ENCODE assay signal across 8 cellular contexts in the genomic region with DNA sequence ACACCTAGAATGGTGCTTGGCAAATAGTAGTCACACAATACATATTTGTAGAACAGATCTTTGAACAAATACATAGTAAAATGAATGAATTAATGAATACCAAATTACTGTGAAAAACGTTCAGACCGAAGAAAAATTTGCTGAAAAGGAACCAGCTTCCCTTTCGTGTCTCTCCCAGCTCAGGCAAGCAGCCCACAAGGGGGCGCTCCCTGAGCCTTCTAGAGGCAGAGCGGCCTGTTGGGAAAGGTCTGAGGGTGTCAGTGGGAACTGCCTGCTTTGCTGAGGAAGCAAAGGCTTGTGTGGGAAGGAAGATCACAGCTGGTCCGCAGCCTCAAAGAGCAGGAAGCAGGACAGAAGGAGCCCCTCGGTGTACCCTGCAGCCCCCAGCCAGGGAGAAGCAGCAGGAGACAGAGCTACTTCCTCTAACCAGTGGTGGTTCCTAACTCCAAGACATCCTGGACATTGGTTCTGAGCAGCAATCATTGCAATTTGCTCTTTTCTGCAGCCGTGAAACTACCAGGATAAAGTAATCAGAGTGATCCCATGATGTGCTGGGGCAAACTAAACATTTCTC.
A peak's percentile ranks its signal among the peaks of the same experiment; 100 is the strongest.
DNase-seq lines count a peak whose midpoint lies in the region; ATAC-seq and TF ChIP-seq lines count a peak whose summit lies in the region.

No MANE protein-coding gene starts in this region.

- H2AFZ ChIP-seq in PC-9 (no peak overlapping the region), fibroblast of lung (ENCODE audit: low read length) (no peak overlapping the region)

- H3F3A ChIP-seq in PC-9 (ENCODE audit: insufficient read depth, low read depth) = no peaks in the 10 kb centered on the region

- TF ChIP-seq CTCF in PC-9 (conservative IDR thresholded peaks at IDR 0.05) = peak; percentile 56
- TF ChIP-seq CTCF in fibroblast of lung (conservative IDR thresholded peaks at IDR 0.05 in 1 of 2, IDR thresholded peaks at IDR 0.05 in 1 of 2; ENCODE audit: low read depth in 1 of 2, low read length in 2 of 2) = peak; percentile 49 to 57
- TF ChIP-seq CTCF in coronary artery (IDR thresholded peaks at IDR 0.05) = no peak

- H3K4me2 ChIP-seq in PC-9 = no peak overlapping the region
- no peak overlapping the region for H3K4me2 ChIP-seq in fibroblast of lung (ENCODE audit: extremely low read depth, insufficient read depth, low read length)

- H3K9me2 ChIP-seq in PC-9 (ENCODE audit: insufficient read depth) = no peaks in the 10 kb centered on the region

- no peaks in the 10 kb centered on the region for H3K27me3 Mint-ChIP-seq in activated CD8-positive, alpha-beta memory T cell treated with anti-CD3 and anti-CD28 coated beads, Interleukin-2, amount 10 ng/mL, durations not matched to agents 7 days and 5 days

- H3K27ac ChIP-seq in PC-9 (no peak overlapping the region), fibroblast of lung (ENCODE audit: insufficient read depth, low read length) (no peak overlapping the region), substantia nigra (ENCODE audit: low read depth, low read length, poor library complexity, severe bottlenecking) (no peak overlapping the region), coronary artery (no peak overlapping the region)

- POLR2A ChIA-PET in PC-9 (lab: Charles Lee; ENCODE audit: unreplicated experiment) = no interaction called here

- H3K4me1 ChIP-seq in PC-9 (replicated peaks; ENCODE audit: insufficient read depth) (peaks cover 31% of the 10 kb centered on the region), fibroblast of lung (ENCODE audit: control insufficient read depth, extremely low read depth, insufficient read depth, low read length) (no peaks in the 10 kb centered on the region)

- no peaks in the 10 kb centered on the region for H3K4me1 Mint-ChIP-seq in activated CD8-positive, alpha-beta memory T cell treated with anti-CD3 and anti-CD28 coated beads, Interleukin-2, amount 10 ng/mL, durations not matched to agents 7 days and 5 days

- no peak overlapping the region for H3K4me3 Mint-ChIP-seq in activated CD8-positive, alpha-beta memory T cell treated with anti-CD3 and anti-CD28 coated beads, Interleukin-2, amount 10 ng/mL, durations not matched to agents 7 days and 5 days

- no TSS peak for BruUV-seq in PC-9 (replicated peaks; lab: Mats Ljungman, UMichigan)

- CTCF ChIA-PET in activated CD8-positive, alpha-beta memory T cell treated with anti-CD3 and anti-CD28 coated beads, Interleukin-2, amount 10 ng/mL, durations not matched to agents 7 days and 5 days (lab: Charles Lee) = no interaction called here
- CTCF ChIA-PET in PC-9 (lab: Charles Lee) = interaction anchor here (0.7 kb wide), 1 partner anchor 64 kb away, joined by 3 read pairs; no protein-coding TSS in a partner anchor

- H3K4me3 ChIP-seq in PC-9 (no peak overlapping the region), fibroblast of lung (replicated peaks in 1 of 4; ENCODE audit: control extremely low read depth in 1 of 4, insufficient read depth in 1 of 4, low read depth in 3 of 4, low read length in 4 of 4) (no peak overlapping the region), coronary artery (no peak overlapping the region)

- no peaks in the 10 kb centered on the region for H3K36me3 Mint-ChIP-seq in activated CD8-positive, alpha-beta memory T cell treated with anti-CD3 and anti-CD28 coated beads, Interleukin-2, amount 10 ng/mL, durations not matched to agents 7 days and 5 days

- H4K20me1 ChIP-seq in PC-9 (ENCODE audit: insufficient read depth) (no peaks in the 10 kb centered on the region), fibroblast of lung (ENCODE audit: control insufficient read depth, extremely low read depth, insufficient read depth, low read length) (no peaks in the 10 kb centered on the region)

- no peak for ATAC-seq in activated CD8-positive, alpha-beta memory T cell treated with anti-CD3 and anti-CD28 coated beads, Interleukin-2, amount 10 ng/mL, durations not matched to agents 7 days and 5 days
- ATAC-seq in HG03025 (IDR thresholded peaks at IDR 0.05; ENCODE audit: low FRiP score, unreplicated experiment) = no peak

- H3K79me2 ChIP-seq in PC-9 (ENCODE audit: low read depth) = no peaks in the 10 kb centered on the region
- H3K79me2 ChIP-seq in fibroblast of lung (ENCODE audit: control insufficient read depth, insufficient read depth, low read length) = no peaks in the 10 kb centered on the region

- H3K27ac Mint-ChIP-seq in activated CD8-positive, alpha-beta memory T cell treated with anti-CD3 and anti-CD28 coated beads, Interleukin-2, amount 10 ng/mL, durations not matched to agents 7 days and 5 days = no peak overlapping the region

- H3K9ac ChIP-seq in fibroblast of lung (ENCODE audit: insufficient read depth, low read length) = no peak overlapping the region

- H3K36me3 ChIP-seq in PC-9 (ENCODE audit: low read depth) (no peaks in the 10 kb centered on the region), fibroblast of lung (ENCODE audit: control insufficient read depth, insufficient read depth, low read length) (no peaks in the 10 kb centered on the region)

- intact Hi-C loops in PC-9 (cut with micrococcal nuclease; ENCODE audit: unreplicated experiment) = loop anchor here (10.0 kb wide), 1 partner anchor 54 kb away; no protein-coding TSS in a partner anchor

- no peaks in the 10 kb centered on the region for H3K9me3 Mint-ChIP-seq in activated CD8-positive, alpha-beta memory T cell treated with anti-CD3 and anti-CD28 coated beads, Interleukin-2, amount 10 ng/mL, durations not matched to agents 7 days and 5 days (ENCODE audit: low read depth)

- DNase-seq in activated CD8-positive, alpha-beta memory T cell treated with anti-CD3 and anti-CD28 coated beads, Interleukin-2, amount 50 U/mL, for 48 hours = peak; percentile 76
- DNase-seq in activated CD8-positive, alpha-beta memory T cell treated with anti-CD3 and anti-CD28 coated beads, Interleukin-2, amount 10 ng/mL, durations not matched to agents 7 days and 5 days = no peak
- DNase-seq in PC-9 (peak in 1 of 2 experiments; percentile 33), fibroblast of lung (ENCODE audit: low read depth in 2 of 2) (peak in 1 of 2 donors; percentile 58), substantia nigra (lab: John Stamatoyannopoulos, UW) (peak in 28 of 49 donors; percentile 2 to 63 (median 26)), NCI-H1417 treated with DMSO at 0.1 percent for 48 hours (lab: John Stamatoyannopoulos, UW) (no peak), coronary artery (ENCODE audit: low spot score) (no peak)

- no peaks in the 10 kb centered on the region for H3K27me3 ChIP-seq in PC-9 (ENCODE audit: insufficient read depth, low read depth)
- H3K27me3 ChIP-seq in fibroblast of lung (ENCODE audit: control insufficient read depth, insufficient read depth, low read length) = no peaks in the 10 kb centered on the region

- H3K9me3 ChIP-seq in PC-9 (ENCODE audit: insufficient read depth, low read depth) (no peaks in the 10 kb centered on the region), fibroblast of lung (ENCODE audit: control insufficient read depth, insufficient read depth, low read depth, low read length) (no peaks in the 10 kb centered on the region)

Comparison
In these comparisons a context has a peak if more than half of its experiments do, and no peak if none do; other contexts are left out.
1. DNase-seq: peak in activated CD8-positive, alpha-beta memory T cell treated with anti-CD3 and anti-CD28 coated beads, Interleukin-2, amount 50 U/mL, for 48 hours (single experiment) and substantia nigra (28 of 49); none in activated CD8-positive, alpha-beta memory T cell treated with anti-CD3 and anti-CD28 coated beads, Interleukin-2, amount 10 ng/mL, durations not matched to agents 7 days and 5 days (single experiment), NCI-H1417 treated with DMSO at 0.1 percent for 48 hours (single experiment) and coronary artery (single experiment).